In the genomic region with DNA sequence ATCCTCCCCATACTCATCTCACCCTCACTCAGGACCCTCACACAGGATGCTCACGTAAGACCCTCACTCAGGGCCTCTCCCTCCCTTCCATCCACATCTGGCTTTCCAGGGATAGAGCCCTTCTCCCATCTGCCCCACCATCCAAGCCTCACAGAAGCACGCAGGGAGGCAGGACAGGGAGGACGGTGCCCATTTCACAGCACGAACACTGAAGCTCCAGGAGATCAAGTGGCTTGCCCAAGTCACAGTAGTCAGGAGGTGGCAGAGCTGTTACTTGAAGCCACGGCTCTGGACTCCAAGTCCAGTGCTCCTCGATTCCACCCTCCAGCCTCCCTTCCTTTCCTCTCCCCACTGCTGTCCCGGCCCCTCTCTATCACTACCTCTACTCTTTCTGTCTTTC, we compare ENCODE assay signal across 33 cellular contexts.
"Had no signal": no experiment of that assay in that cellular context is flagged by ENCODE, and none has a peak within 500 bp of the region (broad histone marks: within the 10 kb centered on the region; RNA-seq: fewer than 3 reads in every experiment).

No MANE protein-coding gene starts in this region.

- H3K9me3 ChIP-seq: adrenal gland, body of pancreas, breast epithelium had no signal

- H3K27ac ChIP-seq: adrenal gland, body of pancreas, brain microvascular endothelial cell, breast epithelium, VCaP had no signal

- FAIRE-seq: astrocyte, TTC549 had no signal

- H3K4me1 ChIP-seq: adrenal gland, body of pancreas, breast epithelium had no signal

- ATAC-seq: activated CD8-positive, alpha-beta T cell treated with anti-CD3 and anti-CD28 coated beads for 36 hours; activated naive CD4-positive, alpha-beta T cell treated with anti-CD3 and anti-CD28 coated beads, Interleukin-2, amount 50 U/mL, for 72 hours; activated T-cell treated with anti-CD3 and anti-CD28 coated beads, Interleukin-2, amount 50 U/mL, for 4 hours; activated T-cell treated with anti-CD3 and anti-CD28 coated beads, Interleukin-2, amount 50 U/mL, for 72 hours; activated T-helper 17 cell treated with anti-CD3 and anti-CD28 coated beads, Interleukin-2, amount 50 U/mL, for 72 hours; body of pancreas had no signal

- H3K36me3 ChIP-seq: adrenal gland, brain microvascular endothelial cell, breast epithelium had no signal

- H3K4me3 ChIP-seq: adrenal gland, body of pancreas, breast epithelium had no signal

- H3K27me3 ChIP-seq: adrenal gland, body of pancreas, brain microvascular endothelial cell, breast epithelium had no signal

- DNase-seq: activated B cell treated with CpG ODN at 0.5 μM for 24 hours; activated CD4-positive, alpha-beta memory T cell treated with anti-CD3 and anti-CD28 coated beads for 36 hours; activated CD4-positive, alpha-beta T cell treated with anti-CD3 and anti-CD28 coated beads for 4 hours; activated CD4-positive, alpha-beta T cell treated with anti-CD3 and anti-CD28 coated beads, Interleukin-2, amount 10 ng/mL, durations not matched to agents 24 days and 14 days; activated CD4-positive, alpha-beta T cell treated with anti-CD3 and anti-CD28 coated beads, Interleukin-2, amount 50 U/mL, for 1 hour; activated CD4-positive, alpha-beta T cell treated with anti-CD3 and anti-CD28 coated beads, Interleukin-2, amount 50 U/mL, for 4 hours; activated CD4-positive, CD25-positive, alpha-beta regulatory T cell treated with anti-CD3 and anti-CD28 coated beads, Interleukin-2, amount 50 U/mL, for 72 hours; activated CD8-positive, alpha-beta memory T cell treated with anti-CD3 and anti-CD28 coated beads, Interleukin-2, amount 50 U/mL, for 4 hours; activated CD8-positive, alpha-beta T cell treated with anti-CD3 and anti-CD28 coated beads for 36 hours; activated effector memory CD4-positive, alpha-beta T cell treated with anti-CD3 and anti-CD28 coated beads, Interleukin-2, amount 50 U/mL, for 16 hours; activated gamma-delta T cell treated with Interleukin-2 at 50 U/mL for 16 hours; activated naive CD4-positive, alpha-beta T cell; activated naive CD4-positive, alpha-beta T cell treated with anti-CD3 and anti-CD28 coated beads for 36 hours; activated naive CD4-positive, alpha-beta T cell treated with anti-CD3 and anti-CD28 coated beads, Interleukin-2, amount 50 U/mL, for 16 hours; activated naive CD8-positive, alpha-beta T cell treated with anti-CD3 and anti-CD28 coated beads for 36 hours; activated T-cell treated with anti-CD3 and anti-CD28 coated beads for 4 hours; activated T-cell treated with anti-CD3 and anti-CD28 coated beads, Interleukin-2, amount 50 U/mL, for 1 hour; activated T-cell treated with anti-CD3 and anti-CD28 coated beads, Interleukin-2, amount 50 U/mL, for 4 hours; activated T-cell treated with anti-CD3 and anti-CD28 coated beads, Interleukin-2, amount 50 U/mL, for 72 hours; adrenal gland; amniotic stem cell; body of pancreas; brain microvascular endothelial cell; cerebellar nuclear complex; T-helper 1 cell; T-helper 2 cell; T-helper 9 cell had no signal
